ENCODE assay signal across 23 cellular contexts in genomic region chr7:95906871-95907270, GRCh38.
DNase-seq lines count a peak whose midpoint lies in the region; ATAC-seq and TF ChIP-seq lines count a peak whose summit lies in the region.
"Had no signal": no experiment of that assay in that cellular context is flagged by ENCODE, and none has a peak within 500 bp of the region (broad histone marks: within the 10 kb centered on the region; RNA-seq: fewer than 3 reads in every experiment).

No MANE protein-coding gene starts in this region.

- peaks cover 19% of the 10 kb centered on the region for H3K4me1 Mint-ChIP-seq in WTC11
- H3K4me1 Mint-ChIP-seq: CD4-positive, CD25-positive, alpha-beta regulatory T cell; IgD-negative memory B cell; nephron progenitor cell; T-cell had no signal

- DNase-seq in DMS53 treated with DMSO at 0.1 percent for 48 hours (lab: John Stamatoyannopoulos, UW; ENCODE audit: unreplicated experiment) (peak; percentile 90), H4 (ENCODE audit: low spot score) (peak; percentile 48), NCI-H748 treated with DMSO at 0.1 percent for 48 hours (lab: John Stamatoyannopoulos, UW) (peak; percentile 49), WTC11 (ENCODE audit: low spot score) (no peak), SIG-M5 treated with dmso at 0.1 percent for 504 hours (lab: John Stamatoyannopoulos, UW; ENCODE audit: unreplicated experiment) (no peak), NCI-H2227 (lab: John Stamatoyannopoulos, UW; ENCODE audit: unreplicated experiment) (no peak)
- DNase-seq: activated CD4-positive, alpha-beta T cell treated with anti-CD3 and anti-CD28 coated beads for 1 hour; activated CD8-positive, alpha-beta T cell treated with anti-CD3 and anti-CD28 coated beads for 36 hours; activated effector memory CD4-positive, alpha-beta T cell treated with anti-CD3 and anti-CD28 coated beads, Interleukin-2, amount 50 U/mL, for 16 hours; CD4-positive, CD25-positive, alpha-beta regulatory T cell; GF-D8; kidney; lower lobe of right lung; MG63; NCI-H2029 treated with DMSO at 0.1 percent for 48 hours; NCI-H510A treated with DMSO at 0.1 percent for 48 hours; nephron progenitor cell; pancreas; Peyer's patch; T-cell had no signal

- no peak overlapping the region for H3K4me3 Mint-ChIP-seq in WTC11
- H3K4me3 Mint-ChIP-seq: activated CD8-positive, alpha-beta T cell treated with anti-CD3 and anti-CD28 coated beads for 36 hours; CD4-positive, CD25-positive, alpha-beta regulatory T cell; nephron progenitor cell; stimulated activated naive CD8-positive, alpha-beta T cell treated with anti-CD3 and anti-CD28 coated beads, Interleukin-15, Interleukin-2, amounts not matched to agents 100 ng/mL and 50 ng/mL, for 24 hours; T-cell had no signal

- no peaks in the 10 kb centered on the region for H3K27me3 Mint-ChIP-seq in WTC11 (ENCODE audit: low read depth)

- TF ChIP-seq CTCF in WTC11 (IDR thresholded peaks at IDR 0.05) = no peak

- ATAC-seq in WTC11 = peak; percentile 66
- no peak for ATAC-seq in HG03135 (IDR thresholded peaks at IDR 0.05; ENCODE audit: unreplicated experiment)
- ATAC-seq: activated CD8-positive, alpha-beta T cell treated with anti-CD3 and anti-CD28 coated beads for 36 hours; lower lobe of right lung; pancreas; T-cell had no signal

- CTCF ChIA-PET in WTC11 (lab: Charles Lee) = interaction anchor here (0.9 to 1.7 kb wide), 4 partner anchors 11 to 184 kb away, joined by 3 to 6 read pairs (median 4); no protein-coding TSS in a partner anchor

- H3K9me3 Mint-ChIP-seq in WTC11 = no peaks in the 10 kb centered on the region
- H3K9me3 Mint-ChIP-seq: activated CD8-positive, alpha-beta T cell treated with anti-CD3 and anti-CD28 coated beads for 36 hours; IgD-negative memory B cell; nephron progenitor cell; stimulated activated naive CD8-positive, alpha-beta T cell treated with anti-CD3 and anti-CD28 coated beads, Interleukin-15, Interleukin-2, amounts not matched to agents 100 ng/mL and 50 ng/mL, for 24 hours; T-cell had no signal

- POLR2A ChIA-PET in WTC11 (lab: Charles Lee) = no interaction called here

- peak overlapping the region; percentile 47; the same call in 1 of the 2 replicates for H3K27ac Mint-ChIP-seq in WTC11
- H3K27ac Mint-ChIP-seq: activated CD8-positive, alpha-beta T cell treated with anti-CD3 and anti-CD28 coated beads for 36 hours; CD4-positive, CD25-positive, alpha-beta regulatory T cell; IgD-negative memory B cell; nephron progenitor cell; stimulated activated naive CD8-positive, alpha-beta T cell treated with anti-CD3 and anti-CD28 coated beads, Interleukin-15, Interleukin-2, amounts not matched to agents 100 ng/mL and 50 ng/mL, for 24 hours; T-cell had no signal

- H3K36me3 Mint-ChIP-seq in WTC11 = no peaks in the 10 kb centered on the region
- H3K36me3 Mint-ChIP-seq: CD4-positive, CD25-positive, alpha-beta regulatory T cell; IgD-negative memory B cell; T-cell had no signal

TF ChIP-seq in WTC11, 78 proteins besides CTCF, POLR2A, EP300 and RAD21:
- no peak for TF ChIP-seq ZNF512 (CRISPR knock-in tag; IDR thresholded peaks at IDR 0.05; ENCODE audit: borderline replicate concordance)
- TF ChIP-seq MYBL2 (CRISPR knock-in tag; IDR thresholded peaks at IDR 0.05) = no peak
- TF ChIP-seq FOXK1 (CRISPR knock-in tag; IDR thresholded peaks at IDR 0.05) = no peak
- TF ChIP-seq TCF7 (CRISPR knock-in tag; IDR thresholded peaks at IDR 0.05; ENCODE audit: low read depth) = no peak
- TF ChIP-seq ZNF396 (CRISPR knock-in tag; IDR thresholded peaks at IDR 0.05; ENCODE audit: borderline replicate concordance) = no peak
- no peak for TF ChIP-seq NR1H2 (CRISPR knock-in tag; IDR thresholded peaks at IDR 0.05)
- no peak for TF ChIP-seq USF1 (CRISPR knock-in tag; IDR thresholded peaks at IDR 0.05)
- TF ChIP-seq OVOL2 (CRISPR knock-in tag; IDR thresholded peaks at IDR 0.05; ENCODE audit: borderline replicate concordance) = no peak

Comparison
In these comparisons a context has a peak if more than half of its experiments do, and no peak if none do; other contexts are left out.
1. DNase-seq: peak in DMS53 treated with DMSO at 0.1 percent for 48 hours (single experiment), H4 (single experiment) and NCI-H748 treated with DMSO at 0.1 percent for 48 hours (single experiment); none in WTC11 (single experiment), SIG-M5 treated with dmso at 0.1 percent for 504 hours (single experiment) and NCI-H2227 (single experiment).